8 cellular contexts compared by ENCODE assay signal in the genomic region with DNA sequence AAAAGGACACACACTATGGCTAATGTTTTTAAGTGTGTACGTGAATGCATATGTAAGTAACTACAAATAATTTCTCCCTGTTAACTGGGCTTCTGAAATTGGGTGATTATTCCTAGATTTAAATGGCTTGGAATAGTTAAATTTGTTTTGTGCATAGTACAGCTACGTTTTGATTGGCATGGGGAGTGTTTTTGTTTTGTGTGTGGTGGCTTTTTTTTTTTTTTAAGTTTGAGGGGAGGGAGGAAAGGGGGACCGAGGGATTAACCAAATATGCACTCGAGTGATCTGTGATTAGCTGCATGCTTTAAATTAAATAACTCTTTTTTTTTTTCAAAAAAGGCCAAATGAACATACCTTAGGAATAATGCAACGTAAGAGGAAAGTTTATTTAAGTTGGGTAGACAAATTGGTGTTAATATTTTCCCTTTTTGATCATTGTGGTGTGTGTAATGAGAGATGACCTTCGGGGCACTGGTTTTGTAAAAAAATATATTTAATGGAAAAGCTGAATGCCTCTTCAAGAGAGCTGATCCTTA. TPM values are rescaled to one million over a fixed set of nuclear protein-coding genes. Genes with fewer than 3 reads are reported as not detected.
DNase-seq lines count a peak whose midpoint lies in the region; ATAC-seq, FAIRE-seq and TF ChIP-seq lines count a peak whose summit lies in the region.

No MANE protein-coding gene starts in this region.

- DNase-seq in AG10803 (ENCODE audit: low read depth) (no peak), chondrocyte (ENCODE audit: low spot score) (no peak), frontal cortex (ENCODE audit: low spot score in 2 of 2) (no peak), DMS79 (lab: John Stamatoyannopoulos, UW) (no peak)
- peak in 1 of 10 donors; percentile 21 for DNase-seq in naive thymus-derived CD8-positive, alpha-beta T cell

- ATAC-seq in naive thymus-derived CD8-positive, alpha-beta T cell, result no peak
- ATAC-seq in HG03025 (IDR thresholded peaks at IDR 0.05; ENCODE audit: low FRiP score, unreplicated experiment) (no peak), GM18873 (IDR thresholded peaks at IDR 0.05; ENCODE audit: low FRiP score, unreplicated experiment) (no peak)

- FAIRE-seq in frontal cortex (lab: Jason Lieb, UNC), result no peak

- peak overlapping the region; percentile 100 for H3K4me3 Mint-ChIP-seq in chondrocyte (ENCODE audit: unreplicated experiment)
- peak overlapping the region; percentile 91 to 100 (median 99) for H3K4me3 Mint-ChIP-seq in naive thymus-derived CD8-positive, alpha-beta T cell

- no peaks in the 10 kb centered on the region for H3K27me3 Mint-ChIP-seq in chondrocyte (ENCODE audit: low read depth)
- peaks cover 0 to 2% (median 0%) of the 10 kb centered on the region in 5 donors for H3K27me3 Mint-ChIP-seq in naive thymus-derived CD8-positive, alpha-beta T cell

- no peaks in the 10 kb centered on the region for H3K9me3 ChIP-seq in KOPT-K1 (ENCODE audit: insufficient read depth, low read length, poor library complexity, severe bottlenecking)

- no peaks in the 10 kb centered on the region for H3K36me3 Mint-ChIP-seq in chondrocyte (ENCODE audit: low read depth)
- H3K36me3 Mint-ChIP-seq in naive thymus-derived CD8-positive, alpha-beta T cell, result no peaks in the 10 kb centered on the region

- H3K27ac Mint-ChIP-seq in chondrocyte (ENCODE audit: unreplicated experiment), result peak overlapping the region; percentile 91
- H3K27ac Mint-ChIP-seq in naive thymus-derived CD8-positive, alpha-beta T cell, result peak overlapping the region; percentile 86 to 99 (median 98)

- H3K9me3 Mint-ChIP-seq in chondrocyte (ENCODE audit: low read depth), result no peaks in the 10 kb centered on the region
- no peaks in the 10 kb centered on the region for H3K9me3 Mint-ChIP-seq in naive thymus-derived CD8-positive, alpha-beta T cell

- peak overlapping the region; percentile 93 for H3K27ac ChIP-seq in KOPT-K1 (ENCODE audit: low read depth, low read length, poor library complexity, severe bottlenecking)

- peak overlapping the region; percentile 83 for H3K4me3 ChIP-seq in AG10803 (ENCODE audit: low read length)

- peaks cover 32% of the 10 kb centered on the region for H3K4me1 Mint-ChIP-seq in chondrocyte (ENCODE audit: low read depth)
- H3K4me1 Mint-ChIP-seq in naive thymus-derived CD8-positive, alpha-beta T cell, result peaks cover 26 to 50% (median 41%) of the 10 kb centered on the region in 4 donors

- TF ChIP-seq CTCF in AG10803 (conservative IDR thresholded peaks at IDR 0.05; ENCODE audit: low read length) (no peak), chondrocyte (IDR thresholded peaks at IDR 0.05) (no peak)

- no peaks in the 10 kb centered on the region for H3K36me3 ChIP-seq in KOPT-K1 (ENCODE audit: insufficient read depth, low read length)

- POLR2A ChIA-PET in naive thymus-derived CD8-positive, alpha-beta T cell (lab: Charles Lee), result interaction anchor here (0.6 to 1.2 kb wide), 7 partner anchors 15 to 1501 kb away, joined by 3 to 6 read pairs (median 3); no protein-coding TSS in a partner anchor

RNA-seq across cellular contexts. Expression of a gene that starts 1.4 kb away (rescaled TPM):
- total RNA-seq in chondrocyte (7.7 to 10.2 TPM (median 9.9 TPM) in 3 replicates), frontal cortex (16.3 TPM)
- 10 to 100 TPM; 23.0 to 23.5 TPM for total RNA-seq in naive thymus-derived CD8-positive, alpha-beta T cell
- polyA plus RNA-seq in naive thymus-derived CD8-positive, alpha-beta T cell, result 10 to 100 TPM in 2 of 3 donors, 1 to 10 TPM in 1; 7.6 to 11.8 (median 10.1) TPM
